In genomic region chr2:224982226-224982625, GRCh38 we compare ENCODE assay signal across 9 cellular contexts.
DNase-seq lines count a peak whose midpoint lies in the region; ATAC-seq and TF ChIP-seq lines count a peak whose summit lies in the region.
"Had no signal": no experiment of that assay in that cellular context is flagged by ENCODE, and none has a peak within 500 bp of the region (broad histone marks: within the 10 kb centered on the region; RNA-seq: fewer than 3 reads in every experiment).

No MANE protein-coding gene starts in this region.

- H4K20me1 ChIP-seq in fibroblast of lung (ENCODE audit: control insufficient read depth, extremely low read depth, insufficient read depth, low read length), result no peaks in the 10 kb centered on the region

- peaks cover 20% of the 10 kb centered on the region for H3K79me2 ChIP-seq in fibroblast of lung (ENCODE audit: control insufficient read depth, insufficient read depth, low read length)

- no peaks in the 10 kb centered on the region for H3K9me3 ChIP-seq in CD4-positive, alpha-beta memory T cell (ENCODE audit: control insufficient read depth in 1 of 2, low read length in 2 of 2)
- H3K9me3 ChIP-seq in fibroblast of lung (ENCODE audit: control insufficient read depth, insufficient read depth, low read depth, low read length), result no peaks in the 10 kb centered on the region

- H3K27ac Mint-ChIP-seq in CD4-positive, alpha-beta memory T cell, result peak overlapping the region in 4 of 7 donors; percentile 57 to 82 (median 76)

- no peaks in the 10 kb centered on the region for H3K27me3 ChIP-seq in CD4-positive, alpha-beta memory T cell (ENCODE audit: insufficient read depth, low read length)
- H3K27me3 ChIP-seq in fibroblast of lung (ENCODE audit: control insufficient read depth, insufficient read depth, low read length), result no peaks in the 10 kb centered on the region
- H3K27me3 ChIP-seq: foreskin keratinocyte had no signal

- no peaks in the 10 kb centered on the region for H3K27me3 Mint-ChIP-seq in CD4-positive, alpha-beta memory T cell

- H3K4me2 ChIP-seq in fibroblast of lung (ENCODE audit: extremely low read depth, insufficient read depth, low read length), result peak overlapping the region; percentile 74

- CTCF ChIA-PET in CD4-positive, alpha-beta memory T cell (lab: Charles Lee; ENCODE audit: partially characterized antibody), result interaction anchor here (0.6 to 6.6 kb wide), 10 partner anchors 11 to 62 kb away, joined by 3 to 49 read pairs (median 4); no protein-coding TSS in a partner anchor

- TF ChIP-seq CTCF in fibroblast of lung (conservative IDR thresholded peaks at IDR 0.05 in 1 of 2, IDR thresholded peaks at IDR 0.05 in 1 of 2; ENCODE audit: low read depth in 1 of 2, low read length in 2 of 2), result no peak

- H3K36me3 Mint-ChIP-seq in CD4-positive, alpha-beta memory T cell, result peaks cover 18 to 27% of the 10 kb centered on the region in 2 donors

- H3K4me1 ChIP-seq in CD4-positive, alpha-beta memory T cell (ENCODE audit: insufficient read depth, low read length), result peaks cover 60% of the 10 kb centered on the region
- H3K4me1 ChIP-seq in fibroblast of lung (ENCODE audit: control insufficient read depth, extremely low read depth, insufficient read depth, low read length), result peaks cover 3% of the 10 kb centered on the region

- H2AFZ ChIP-seq in fibroblast of lung (ENCODE audit: low read length), result peak overlapping the region; percentile 21

- DNase-seq in CD4-positive, alpha-beta memory T cell, result no peak
- DNase-seq in RPMI7951 (ENCODE audit: low read depth) (peak; percentile 67), fibroblast of lung (ENCODE audit: low read depth in 2 of 2) (peak; percentile 40 to 66), occipital lobe (lab: John Stamatoyannopoulos, UW) (peak; percentile 63), HuH-7.5 (ENCODE audit: low spot score) (no peak), NCI-H2029 treated with DMSO at 0.1 percent for 48 hours (lab: John Stamatoyannopoulos, UW) (no peak)
- DNase-seq: foreskin keratinocyte had no signal

- no peak overlapping the region for H3K4me3 Mint-ChIP-seq in CD4-positive, alpha-beta memory T cell

- H3K36me3 ChIP-seq in CD4-positive, alpha-beta memory T cell (ENCODE audit: insufficient read depth, low read length), result no peaks in the 10 kb centered on the region
- no peaks in the 10 kb centered on the region for H3K36me3 ChIP-seq in fibroblast of lung (ENCODE audit: control insufficient read depth, insufficient read depth, low read length)

- intact Hi-C loops in CD4-positive, alpha-beta memory T cell (cut with micrococcal nuclease), result loop anchor here (5.0 kb wide), 1 partner anchor 35 kb away; no protein-coding TSS in a partner anchor

- no peak for ATAC-seq in HG02759 (IDR thresholded peaks at IDR 0.05; ENCODE audit: unreplicated experiment)
- ATAC-seq in HG02885 (IDR thresholded peaks at IDR 0.05; ENCODE audit: poor library complexity, unreplicated experiment), result no peak
- ATAC-seq: foreskin keratinocyte had no signal

- H3K9me3 Mint-ChIP-seq in CD4-positive, alpha-beta memory T cell, result peaks cover 0 to 3% (median 0%) of the 10 kb centered on the region in 8 donors

- POLR2A ChIA-PET in CD4-positive, alpha-beta memory T cell (lab: Charles Lee; ENCODE audit: partially characterized antibody), result interaction anchor here (0.9 to 1.8 kb wide), 8 partner anchors 9 to 55 kb away, joined by 3 to 8 read pairs (median 6); no protein-coding TSS in a partner anchor

- no peak overlapping the region for H3K9ac ChIP-seq in fibroblast of lung (ENCODE audit: insufficient read depth, low read length)

- no peak overlapping the region for H3K27ac ChIP-seq in CD4-positive, alpha-beta memory T cell (ENCODE audit: low read depth, low read length)
- peak overlapping the region; percentile 77 for H3K27ac ChIP-seq in fibroblast of lung (ENCODE audit: insufficient read depth, low read length)
- H3K27ac ChIP-seq: foreskin keratinocyte had no signal

- H3K4me1 Mint-ChIP-seq in CD4-positive, alpha-beta memory T cell, result peaks cover 55 to 88% (median 72%) of the 10 kb centered on the region in 4 donors

- H3K4me3 ChIP-seq in CD4-positive, alpha-beta memory T cell (ENCODE audit: low read length in 2 of 2), result no peak overlapping the region
- H3K4me3 ChIP-seq in fibroblast of lung (replicated peaks in 1 of 4; ENCODE audit: control extremely low read depth in 1 of 4, insufficient read depth in 1 of 4, low read depth in 3 of 4, low read length in 4 of 4), result peak overlapping the region; percentile 37 to 66 (median 54)

Comparison
In these comparisons a context has a peak if more than half of its experiments do, and no peak if none do; other contexts are left out.
1. DNase-seq: peak in RPMI7951 (single experiment), fibroblast of lung (2 of 2) and occipital lobe (single experiment); none in CD4-positive, alpha-beta memory T cell (0 of 5), HuH-7.5 (single experiment) and NCI-H2029 treated with DMSO at 0.1 percent for 48 hours (single experiment).
2. H3K4me3 ChIP-seq: peak in fibroblast of lung (4 of 4); none in CD4-positive, alpha-beta memory T cell (0 of 2).